Comparison of ENCODE assay signal across 22 cellular contexts in genomic region chr15:68608844-68609232, GRCh38. TPM values are rescaled to one million over a fixed set of nuclear protein-coding genes. Genes with fewer than 3 reads are reported as not detected.
A peak's percentile ranks its signal among the peaks of the same experiment; 100 is the strongest.
DNase-seq lines count a peak whose midpoint lies in the region; ATAC-seq and TF ChIP-seq lines count a peak whose summit lies in the region.
"Had no signal": no experiment of that assay in that cellular context is flagged by ENCODE, and none has a peak within 500 bp of the region (broad histone marks: within the 10 kb centered on the region; RNA-seq: fewer than 3 reads in every experiment).

No MANE protein-coding gene starts in this region.

- no TSS peak for BruUV-seq in Caco-2 (replicated peaks; lab: Mats Ljungman, UMichigan)

- DNase-seq in Caco-2 (no peak), chondrocyte (ENCODE audit: low spot score) (no peak), suprapubic skin (ENCODE audit: low spot score in 2 of 2) (no peak), NCI-H446 treated with DMSO at 0.1 percent for 48 hours (lab: John Stamatoyannopoulos, UW) (no peak), colonic mucosa (no peak)
- DNase-seq: activated naive CD4-positive, alpha-beta T cell treated with Interleukin-2 at 50 U/mL for 16 hours; activated T-cell treated with anti-CD3 and anti-CD28 coated beads for 4 hours; COR-L47; HFFc6; islet precursor cell; MM.1S; NCI-H187; NCI-H446; RPMI8226; small intestine; SW 1271 had no signal

- H3K9ac ChIP-seq in colonic mucosa (ENCODE audit: low read depth in 2 of 2, low read length in 2 of 2), result no peak overlapping the region

- no peaks in the 10 kb centered on the region for H3K4me1 Mint-ChIP-seq in Caco-2 (ENCODE audit: low read depth, unreplicated experiment)
- peaks cover 81% of the 10 kb centered on the region for H3K4me1 Mint-ChIP-seq in chondrocyte (ENCODE audit: low read depth)
- peaks cover 49% of the 10 kb centered on the region for H3K4me1 Mint-ChIP-seq in nephron

- H3K36me3 ChIP-seq in Caco-2 (ENCODE audit: control insufficient read depth, insufficient read depth, low read length), result no peaks in the 10 kb centered on the region
- no peaks in the 10 kb centered on the region for H3K36me3 ChIP-seq in suprapubic skin
- no peaks in the 10 kb centered on the region for H3K36me3 ChIP-seq in colonic mucosa
- H3K36me3 ChIP-seq: ovary had no signal

- H3K4me3 Mint-ChIP-seq in Caco-2 (ENCODE audit: unreplicated experiment) (no peak overlapping the region), chondrocyte (ENCODE audit: unreplicated experiment) (no peak overlapping the region), nephron (peak overlapping the region; percentile 1 to 19 (median 2))
- H3K4me3 Mint-ChIP-seq: HFFc6 had no signal

- CTCF ChIA-PET in Caco-2 (lab: Charles Lee), result no interaction called here

- no peak for ATAC-seq in HG03159 (IDR thresholded peaks at IDR 0.05; ENCODE audit: unreplicated experiment)
- ATAC-seq in GM18502 (IDR thresholded peaks at IDR 0.05; ENCODE audit: poor library complexity, unreplicated experiment), result no peak

- H3K4me1 ChIP-seq in Caco-2 (no peaks in the 10 kb centered on the region), suprapubic skin (peaks cover 18% of the 10 kb centered on the region), colonic mucosa (no peaks in the 10 kb centered on the region)

- no peak for TF ChIP-seq EP300 in suprapubic skin (IDR thresholded peaks at IDR 0.05)

- WGBS in suprapubic skin, result 82% methylated on average over 4 of the region's 4 CpGs

- H3K27ac Mint-ChIP-seq in Caco-2 (ENCODE audit: unreplicated experiment), result peak overlapping the region; percentile 8
- peak overlapping the region; percentile 92 for H3K27ac Mint-ChIP-seq in chondrocyte (ENCODE audit: unreplicated experiment)
- peak overlapping the region; percentile 90 to 93 (median 93) for H3K27ac Mint-ChIP-seq in nephron
- H3K27ac Mint-ChIP-seq: HFFc6 had no signal

- H3K36me3 Mint-ChIP-seq in Caco-2 (ENCODE audit: insufficient read depth, unreplicated experiment) (no peaks in the 10 kb centered on the region), chondrocyte (ENCODE audit: low read depth) (peaks cover 4% of the 10 kb centered on the region), nephron (ENCODE audit: low read depth) (peaks cover 7% of the 10 kb centered on the region)

- no peak overlapping the region for H3K4me3 ChIP-seq in Caco-2 (ENCODE audit: low read depth, low read length)
- H3K4me3 ChIP-seq in suprapubic skin, result no peak overlapping the region
- H3K4me3 ChIP-seq in colonic mucosa, result no peak overlapping the region
- H3K4me3 ChIP-seq: body of pancreas, mucosa of descending colon, ovary had no signal

- no peaks in the 10 kb centered on the region for H3K27me3 ChIP-seq in Caco-2 (replicated peaks; ENCODE audit: control insufficient read depth, insufficient read depth, low read length)
- no peaks in the 10 kb centered on the region for H3K27me3 ChIP-seq in suprapubic skin
- H3K27me3 ChIP-seq in colonic mucosa, result no peaks in the 10 kb centered on the region
- H3K27me3 ChIP-seq: body of pancreas, ovary had no signal

- H3K9me3 ChIP-seq in Caco-2, result no peaks in the 10 kb centered on the region
- no peaks in the 10 kb centered on the region for H3K9me3 ChIP-seq in suprapubic skin
- no peaks in the 10 kb centered on the region for H3K9me3 ChIP-seq in colonic mucosa
- H3K9me3 ChIP-seq: body of pancreas, mucosa of descending colon, ovary had no signal

- POLR2A ChIA-PET in Caco-2 (lab: Charles Lee), result no interaction called here

- peak overlapping the region; percentile 78 for H3K27ac ChIP-seq in suprapubic skin
- H3K27ac ChIP-seq in colonic mucosa, result no peak overlapping the region

- intact Hi-C loops in Caco-2 (cut with micrococcal nuclease; ENCODE audit: unreplicated experiment), result loop anchor here (5.0 kb wide), 1 partner anchor 533 kb away; no protein-coding TSS in a partner anchor
- intact Hi-C loops in colonic mucosa (cut with DNase I), result no loop called here

- TF ChIP-seq CTCF in Caco-2 (IDR thresholded peaks at IDR 0.05; ENCODE audit: insufficient read depth in 1 of 2, low read depth in 1 of 2, low read length in 1 of 2, severe bottlenecking in 1 of 2, unreplicated experiment in 1 of 2), result no peak
- TF ChIP-seq CTCF in chondrocyte (IDR thresholded peaks at IDR 0.05), result no peak
- no peak for TF ChIP-seq CTCF in nephron (IDR thresholded peaks at IDR 0.05; ENCODE audit: unreplicated experiment in 3 of 3)
- no peak for TF ChIP-seq CTCF in suprapubic skin (IDR thresholded peaks at IDR 0.05)
- no peak for TF ChIP-seq CTCF in colonic mucosa (IDR thresholded peaks at IDR 0.05)

- H3K27me3 Mint-ChIP-seq in Caco-2 (ENCODE audit: insufficient read depth, unreplicated experiment) (peaks cover 3% of the 10 kb centered on the region), chondrocyte (ENCODE audit: low read depth) (no peaks in the 10 kb centered on the region), nephron (ENCODE audit: low read depth) (peaks cover 7% of the 10 kb centered on the region)

- TF ChIP-seq POLR2A in suprapubic skin (IDR thresholded peaks at IDR 0.05), result no peak

- H3K9me3 Mint-ChIP-seq in Caco-2 (ENCODE audit: unreplicated experiment), result no peaks in the 10 kb centered on the region
- H3K9me3 Mint-ChIP-seq in chondrocyte (ENCODE audit: low read depth), result no peaks in the 10 kb centered on the region
- peaks cover 3% of the 10 kb centered on the region for H3K9me3 Mint-ChIP-seq in nephron
- H3K9me3 Mint-ChIP-seq: HFFc6 had no signal

RNA-seq across cellular contexts. Expression of gene CORO2B, which starts 30.0 kb away (rescaled TPM):
- total RNA-seq in Caco-2 (2022), result 0.21 and 0.25 TPM in 2 replicates
- total RNA-seq in chondrocyte, result 79.4 to 123 TPM (median 82.5 TPM) in 3 replicates
- total RNA-seq in suprapubic skin, result 1 to 10 TPM; 1.3 to 3.3 (median 2.3) TPM
- 1 to 10 TPM in 1 of 2 donors, under 1 TPM in 1; 0.77 to 1.2 TPM for total RNA-seq in colonic mucosa

Comparison
In these comparisons a context has a peak if more than half of its experiments do, and no peak if none do; other contexts are left out.
1. H3K27ac Mint-ChIP-seq: peak in every context shown above with its lines; median percentile 93 in nephron; 92 in chondrocyte; 8 in Caco-2.
2. H3K4me3 Mint-ChIP-seq: peak in nephron (3 of 3); none in Caco-2 (single experiment) and chondrocyte (single experiment).
3. RNA of gene CORO2B, which starts 30.0 kb away (total RNA-seq): 79.4 to 123 TPM in chondrocyte; 1.3 to 3.3 TPM in suprapubic skin, 0.77 to 1.2 TPM in colonic mucosa and 0.21 to 0.25 TPM in Caco-2; every median in the first group is over 10 times any median in the second.